ENCODE assay signal across 11 cellular contexts in the genomic region with DNA sequence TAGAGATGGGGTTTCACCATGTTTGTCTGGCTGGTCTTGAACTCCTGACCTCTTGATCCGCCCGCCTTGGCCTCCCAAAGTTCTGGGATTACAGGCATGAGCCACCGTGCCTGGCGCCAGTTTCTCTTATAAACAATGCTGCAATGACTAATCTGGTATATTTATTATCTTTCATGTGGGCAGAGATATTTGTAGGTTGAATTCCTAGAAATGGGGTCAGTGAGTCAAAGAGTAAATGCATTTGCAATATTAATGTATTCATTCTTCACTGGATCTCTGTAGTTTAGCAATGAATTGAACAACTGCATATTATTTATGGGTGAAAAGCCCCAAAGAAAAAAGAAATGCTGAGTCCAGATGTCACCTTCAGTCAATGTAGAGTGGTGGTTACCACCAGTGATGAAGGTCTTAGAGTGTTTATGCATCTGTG. TPM values are rescaled to one million over a fixed set of nuclear protein-coding genes. Genes with fewer than 3 reads are reported as not detected.
DNase-seq lines count a peak whose midpoint lies in the region; ATAC-seq and TF ChIP-seq lines count a peak whose summit lies in the region.
"Had no signal": no experiment of that assay in that cellular context is flagged by ENCODE, and none has a peak within 500 bp of the region (broad histone marks: within the 10 kb centered on the region; RNA-seq: fewer than 3 reads in every experiment).

No MANE protein-coding gene starts in this region.

- no peak for TF ChIP-seq CTCF in GM10266 (IDR thresholded peaks at IDR 0.05; ENCODE audit: control insufficient read depth, insufficient read depth, low read depth, missing control alignments)

- no peaks in the 10 kb centered on the region for H3K36me3 ChIP-seq in BLaER1

- H3K27ac ChIP-seq in BLaER1: peak overlapping the region; percentile 86
- H3K27ac ChIP-seq: C4-2B had no signal

- peaks cover 19% of the 10 kb centered on the region; the same call in 1 of the 2 replicates for H3K9me3 ChIP-seq in BLaER1

- H3K27me3 Mint-ChIP-seq in activated CD4-positive, alpha-beta memory T cell treated with anti-CD3 and anti-CD28 coated beads for 36 hours: no peaks in the 10 kb centered on the region

- peak overlapping the region; percentile 61 for H3K4me3 ChIP-seq in BLaER1

- CTCF ChIA-PET in activated CD4-positive, alpha-beta memory T cell treated with anti-CD3 and anti-CD28 coated beads for 36 hours (lab: Charles Lee): interaction anchor here (0.7 to 3.2 kb wide), 13 partner anchors 11 to 524 kb away, joined by 3 to 39 read pairs (median 3); no protein-coding TSS in a partner anchor

- no peaks in the 10 kb centered on the region for H3K36me3 Mint-ChIP-seq in activated CD4-positive, alpha-beta memory T cell treated with anti-CD3 and anti-CD28 coated beads for 36 hours

- no peaks in the 10 kb centered on the region for H3K27me3 ChIP-seq in BLaER1

- peak overlapping the region; percentile 88 for H3K4me2 ChIP-seq in BLaER1

- H3K27ac Mint-ChIP-seq in activated CD4-positive, alpha-beta memory T cell treated with anti-CD3 and anti-CD28 coated beads for 36 hours: peak overlapping the region; percentile 73
- H3K27ac Mint-ChIP-seq: endodermal cell had no signal

- H3K9ac ChIP-seq in BLaER1: peak overlapping the region; percentile 68

- no peaks in the 10 kb centered on the region for H4K20me1 ChIP-seq in BLaER1

- H3K9me3 Mint-ChIP-seq in activated CD4-positive, alpha-beta memory T cell treated with anti-CD3 and anti-CD28 coated beads for 36 hours: peaks cover 6% of the 10 kb centered on the region

- H3K4me1 Mint-ChIP-seq in activated CD4-positive, alpha-beta memory T cell treated with anti-CD3 and anti-CD28 coated beads for 36 hours (ENCODE audit: low read depth): peaks cover 43% of the 10 kb centered on the region
- H3K4me1 Mint-ChIP-seq: endodermal cell had no signal

- intact Hi-C loops in activated CD4-positive, alpha-beta memory T cell treated with anti-CD3 and anti-CD28 coated beads for 36 hours (cut with micrococcal nuclease): loop anchor here (5.0 kb wide), 3 partner anchors 462 to 898 kb away; a partner anchor contains a TSS

- POLR2A ChIA-PET in activated CD4-positive, alpha-beta memory T cell treated with anti-CD3 and anti-CD28 coated beads for 36 hours (lab: Charles Lee): interaction anchor here (0.8 to 2.6 kb wide), 6 partner anchors 11 to 27 kb away, joined by 4 to 17 read pairs (median 8); no protein-coding TSS in a partner anchor

- peak; percentile 30 for ATAC-seq in HG03159 (IDR thresholded peaks at IDR 0.05; ENCODE audit: unreplicated experiment)
- no peak for ATAC-seq in HG03460 (IDR thresholded peaks at IDR 0.05; ENCODE audit: unreplicated experiment)
- ATAC-seq in esophagus mucosa: no peak

- peaks cover 47% of the 10 kb centered on the region for H3K4me1 ChIP-seq in BLaER1

- H3K4me3 Mint-ChIP-seq in activated CD4-positive, alpha-beta memory T cell treated with anti-CD3 and anti-CD28 coated beads for 36 hours: peak overlapping the region; percentile 50
- H3K4me3 Mint-ChIP-seq: endodermal cell had no signal

- DNase-seq in activated CD4-positive, alpha-beta memory T cell treated with anti-CD3 and anti-CD28 coated beads for 36 hours: peak; percentile 80
- DNase-seq in fibroblast of peridontal ligament (ENCODE audit: extremely low read depth) (peak; percentile 44), GM10266 (ENCODE audit: extremely low spot score) (no peak), NCI-H1092 treated with DMSO at 0.1 percent for 48 hours (lab: John Stamatoyannopoulos, UW) (no peak)
- DNase-seq: endodermal cell, posterior cingulate gyrus had no signal

RNA-seq across cellular contexts. Expression of a gene that starts 22.8 kb away (rescaled TPM):
- total RNA-seq in activated CD4-positive, alpha-beta memory T cell treated with anti-CD3 and anti-CD28 coated beads for 36 hours: 10 to 100 TPM; 11.6 to 12.0 TPM
- 2.6 TPM for total RNA-seq in esophagus mucosa

RNA-seq across cellular contexts. Expression of a gene that starts 52.5 kb away (rescaled TPM):
- total RNA-seq in activated CD4-positive, alpha-beta memory T cell treated with anti-CD3 and anti-CD28 coated beads for 36 hours: under 1 TPM; 0.19 to 0.67 TPM
- 0.80 TPM for total RNA-seq in esophagus mucosa

Comparison
In these comparisons a context has a peak if more than half of its experiments do, and no peak if none do; other contexts are left out.
1. DNase-seq: peak in activated CD4-positive, alpha-beta memory T cell treated with anti-CD3 and anti-CD28 coated beads for 36 hours (single experiment) and fibroblast of peridontal ligament (single experiment); none in GM10266 (single experiment) and NCI-H1092 treated with DMSO at 0.1 percent for 48 hours (single experiment).